In genomic region chr1:40270152-40270834, GRCh38 we compare ENCODE assay signal across 17 cellular contexts. TPM values are rescaled to one million over a fixed set of nuclear protein-coding genes. Genes with fewer than 3 reads are reported as not detected.
DNase-seq lines count a peak whose midpoint lies in the region; ATAC-seq and TF ChIP-seq lines count a peak whose summit lies in the region.
"Had no signal": no experiment of that assay in that cellular context is flagged by ENCODE, and none has a peak within 500 bp of the region (broad histone marks: within the 10 kb centered on the region; RNA-seq: fewer than 3 reads in every experiment).

No MANE protein-coding gene starts in this region.

- POLR2A ChIA-PET in PC-3 (lab: Charles Lee; ENCODE audit: unreplicated experiment): no interaction called here

- H3K36me3 Mint-ChIP-seq in activated T-cell treated with anti-CD3 and anti-CD28 coated beads, Interleukin-2, amount 50 U/mL, for 4 hours (ENCODE audit: insufficient read depth): peaks cover 45% of the 10 kb centered on the region
- H3K36me3 Mint-ChIP-seq in central memory CD8-positive, alpha-beta T cell (ENCODE audit: insufficient read depth): peaks cover 54% of the 10 kb centered on the region
- peaks cover 39% of the 10 kb centered on the region for H3K36me3 Mint-ChIP-seq in stimulated activated memory B cell treated with anti-CD40 and anti-IgM and Interleukin-4, amounts not matched to agents 10 μg/mL and 1 μg/mL and 100 μg/mL, for 72 hours

- H3K4me1 Mint-ChIP-seq in activated T-cell treated with anti-CD3 and anti-CD28 coated beads, Interleukin-2, amount 50 U/mL, for 4 hours (ENCODE audit: low read depth): peaks cover 16% of the 10 kb centered on the region
- no peaks in the 10 kb centered on the region for H3K4me1 Mint-ChIP-seq in central memory CD8-positive, alpha-beta T cell
- peaks cover 9% of the 10 kb centered on the region for H3K4me1 Mint-ChIP-seq in stimulated activated memory B cell treated with anti-CD40 and anti-IgM and Interleukin-4, amounts not matched to agents 10 μg/mL and 1 μg/mL and 100 μg/mL, for 72 hours
- H3K4me1 Mint-ChIP-seq: WTC11 had no signal

- no peak for DNase-seq in activated T-cell treated with anti-CD3 and anti-CD28 coated beads, Interleukin-2, amount 50 U/mL, for 4 hours
- DNase-seq in activated T-cell treated with anti-CD3 and anti-CD28 coated beads, Interleukin-2, amount 50 U/mL, for 48 hours: no peak
- peak; percentile 24 for DNase-seq in PC-3
- DNase-seq in central memory CD8-positive, alpha-beta T cell (ENCODE audit: low spot score in 2 of 2): no peak
- no peak for DNase-seq in UCSD-AML1 (lab: John Stamatoyannopoulos, UW; ENCODE audit: unreplicated experiment)
- DNase-seq: dermis blood vessel endothelial cell, DMS153, head of caudate nucleus, NCI-H1105, NCI-H524 treated with DMSO at 0.1 percent for 48 hours, SHP77 treated with DMSO at 0.1 percent for 48 hours had no signal

- no peaks in the 10 kb centered on the region for H3K27me3 Mint-ChIP-seq in activated T-cell treated with anti-CD3 and anti-CD28 coated beads, Interleukin-2, amount 50 U/mL, for 4 hours (ENCODE audit: low read depth)
- no peaks in the 10 kb centered on the region for H3K27me3 Mint-ChIP-seq in central memory CD8-positive, alpha-beta T cell
- H3K27me3 Mint-ChIP-seq in stimulated activated memory B cell treated with anti-CD40 and anti-IgM and Interleukin-4, amounts not matched to agents 10 μg/mL and 1 μg/mL and 100 μg/mL, for 72 hours: no peaks in the 10 kb centered on the region

- H3K79me2 ChIP-seq in PC-3 (ENCODE audit: low read length): peaks cover 10% of the 10 kb centered on the region

- peak overlapping the region; percentile 68 for H3K27ac Mint-ChIP-seq in central memory CD8-positive, alpha-beta T cell (ENCODE audit: low read depth)
- peak overlapping the region; percentile 12 for H3K27ac Mint-ChIP-seq in stimulated activated memory B cell treated with anti-CD40 and anti-IgM and Interleukin-4, amounts not matched to agents 10 μg/mL and 1 μg/mL and 100 μg/mL, for 72 hours
- H3K27ac Mint-ChIP-seq: WTC11 had no signal

- CTCF ChIA-PET in PC-3 (lab: Charles Lee): no interaction called here

- H3K9me2 ChIP-seq in PC-3 (replicated peaks; ENCODE audit: low read length): no peaks in the 10 kb centered on the region

- H4K20me1 ChIP-seq in PC-3 (ENCODE audit: low read length): no peaks in the 10 kb centered on the region

- H3K9ac ChIP-seq in PC-3 (ENCODE audit: low read length): no peak overlapping the region

- peaks cover 14% of the 10 kb centered on the region for H3K4me1 ChIP-seq in PC-3 (ENCODE audit: insufficient read depth, low read length)

- no peak overlapping the region for H3K4me3 ChIP-seq in PC-3 (ENCODE audit: low read length)

- no peaks in the 10 kb centered on the region for H3K9me3 ChIP-seq in PC-3 (ENCODE audit: low read length)

- no peaks in the 10 kb centered on the region for H3F3A ChIP-seq in PC-3 (ENCODE audit: low read length, unreplicated experiment)

- peaks cover 52% of the 10 kb centered on the region for H3K36me3 ChIP-seq in PC-3 (ENCODE audit: low read depth, low read length)

- H3K27me3 ChIP-seq in PC-3 (ENCODE audit: low read length): no peaks in the 10 kb centered on the region

- no peak overlapping the region for H2AFZ ChIP-seq in PC-3 (ENCODE audit: low read length)

- H3K27ac ChIP-seq in PC-3 (ENCODE audit: low read length): no peak overlapping the region

- ATAC-seq in activated T-cell treated with anti-CD3 and anti-CD28 coated beads, Interleukin-2, amount 50 U/mL, for 4 hours: peak; percentile 84 to 92
- peak; percentile 30; the same call in 1 of the 2 replicates for ATAC-seq in PC-3
- no peak for ATAC-seq in central memory CD8-positive, alpha-beta T cell (replicated peaks; ENCODE audit: extremely low read depth, poor library complexity, severe bottlenecking)
- ATAC-seq in stimulated activated memory B cell treated with anti-CD40 and anti-IgM and Interleukin-4, amounts not matched to agents 10 μg/mL and 1 μg/mL and 100 μg/mL, for 72 hours: no peak
- ATAC-seq in GM18519 (IDR thresholded peaks at IDR 0.05; ENCODE audit: low FRiP score, unreplicated experiment): no peak
- no peak for ATAC-seq in GM21576 (IDR thresholded peaks at IDR 0.05; ENCODE audit: unreplicated experiment)
- ATAC-seq: WTC11 had no signal

- no peaks in the 10 kb centered on the region for H3K9me3 Mint-ChIP-seq in activated T-cell treated with anti-CD3 and anti-CD28 coated beads, Interleukin-2, amount 50 U/mL, for 4 hours
- H3K9me3 Mint-ChIP-seq in central memory CD8-positive, alpha-beta T cell: no peaks in the 10 kb centered on the region
- H3K9me3 Mint-ChIP-seq in stimulated activated memory B cell treated with anti-CD40 and anti-IgM and Interleukin-4, amounts not matched to agents 10 μg/mL and 1 μg/mL and 100 μg/mL, for 72 hours: no peaks in the 10 kb centered on the region
- H3K9me3 Mint-ChIP-seq: WTC11 had no signal

- TF ChIP-seq CTCF in PC-3 (conservative IDR thresholded peaks at IDR 0.05; ENCODE audit: low read depth, low read length): no peak

- intact Hi-C loops in PC-3 (cut with micrococcal nuclease): no loop called here

- H3K4me3 Mint-ChIP-seq in activated T-cell treated with anti-CD3 and anti-CD28 coated beads, Interleukin-2, amount 50 U/mL, for 4 hours: peak overlapping the region; percentile 6
- no peak overlapping the region for H3K4me3 Mint-ChIP-seq in central memory CD8-positive, alpha-beta T cell
- no peak overlapping the region for H3K4me3 Mint-ChIP-seq in stimulated activated memory B cell treated with anti-CD40 and anti-IgM and Interleukin-4, amounts not matched to agents 10 μg/mL and 1 μg/mL and 100 μg/mL, for 72 hours
- H3K4me3 Mint-ChIP-seq: WTC11 had no signal

- BruUV-seq in PC-3 (replicated peaks; lab: Mats Ljungman, UMichigan): no TSS peak

- no peak overlapping the region for H3K4me2 ChIP-seq in PC-3 (ENCODE audit: low read length)

RNA-seq across cellular contexts. Expression of gene ZMPSTE24, which starts 12.3 kb away (rescaled TPM):
- total RNA-seq in activated T-cell treated with anti-CD3 and anti-CD28 coated beads, Interleukin-2, amount 50 U/mL, for 4 hours: 10 to 100 TPM; 56.4 to 59.6 (median 59.5) TPM
- total RNA-seq in PC-3 (2014; rRNA removed): 68.7 and 76.1 TPM in 2 replicates

RNA-seq across cellular contexts. Expression of gene TMCO2, which starts 22.6 kb away (rescaled TPM):
- not detected for total RNA-seq in activated T-cell treated with anti-CD3 and anti-CD28 coated beads, Interleukin-2, amount 50 U/mL, for 4 hours
- total RNA-seq in PC-3 (2014; rRNA removed): not detected in 2 replicates
- total RNA-seq: dermis blood vessel endothelial cell, liver, omental fat pad, WTC11 had no signal

RNA-seq across cellular contexts. Expression of gene COL9A2, which starts 46.8 kb away (rescaled TPM):
- 1 to 10 TPM in 2 of 3 donors, under 1 TPM in 1; 0.96 to 2.5 (median 1.2) TPM for total RNA-seq in activated T-cell treated with anti-CD3 and anti-CD28 coated beads, Interleukin-2, amount 50 U/mL, for 4 hours
- 4.4 and 7.0 TPM in 2 replicates for total RNA-seq in PC-3 (2014; rRNA removed)

Comparison
In these comparisons a context has a peak if more than half of its experiments do, and no peak if none do; other contexts are left out.
1. ATAC-seq: peak in activated T-cell treated with anti-CD3 and anti-CD28 coated beads, Interleukin-2, amount 50 U/mL, for 4 hours (2 of 2) and PC-3 (single experiment); none in central memory CD8-positive, alpha-beta T cell (single experiment), stimulated activated memory B cell treated with anti-CD40 and anti-IgM and Interleukin-4, amounts not matched to agents 10 μg/mL and 1 μg/mL and 100 μg/mL, for 72 hours (single experiment), GM18519 (single experiment) and GM21576 (single experiment).